Comparison of ENCODE assay signal across 18 cellular contexts in the genomic region with DNA sequence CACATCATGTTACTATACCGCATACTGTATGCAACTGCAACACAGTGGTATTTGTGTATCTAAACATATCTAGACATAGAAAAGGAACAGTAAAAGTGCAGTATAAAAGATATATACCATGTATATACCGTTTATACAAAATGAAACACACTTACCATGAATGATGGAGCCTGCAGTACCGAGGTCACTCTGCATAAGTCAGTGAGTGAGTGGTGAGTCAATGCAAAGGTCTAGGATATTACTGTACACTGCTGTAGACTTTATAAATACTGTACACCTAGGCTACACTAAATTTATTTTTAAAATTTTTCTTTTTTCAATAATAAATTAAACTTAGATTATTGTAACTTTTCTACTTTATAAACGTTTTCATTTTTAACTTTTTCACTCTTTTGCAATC. TPM values are rescaled to one million over a fixed set of nuclear protein-coding genes. Genes with fewer than 3 reads are reported as not detected.
A peak's percentile ranks its signal among the peaks of the same experiment; 100 is the strongest.
DNase-seq lines count a peak whose midpoint lies in the region; ATAC-seq, FAIRE-seq and TF ChIP-seq lines count a peak whose summit lies in the region.
"Had no signal": no experiment of that assay in that cellular context is flagged by ENCODE, and none has a peak within 500 bp of the region (broad histone marks: within the 10 kb centered on the region; RNA-seq: fewer than 3 reads in every experiment).

No MANE protein-coding gene starts in this region.

- no TSS peak for BruUV-seq in IMR-90 (replicated peaks; lab: Mats Ljungman, UMichigan)

- H3K4ac ChIP-seq in IMR-90 (ENCODE audit: low read depth, low read length): no peak overlapping the region

- no peak overlapping the region for H2BK15ac ChIP-seq in IMR-90 (ENCODE audit: low read depth, low read length)

- H3K4me2 ChIP-seq in IMR-90 (ENCODE audit: low read depth, low read length): no peak overlapping the region
- H3K4me2 ChIP-seq: A549 had no signal

- DNase-seq in ELR (ENCODE audit: low read depth) (peak; percentile 51), IMR-90 (peak; percentile 28), bronchial epithelial cell (ENCODE audit: low read depth) (peak; percentile 26), urothelium cell line (ENCODE audit: low spot score) (no peak), aorta (no peak), H7 (no peak), GM20000 (ENCODE audit: low spot score) (no peak)
- DNase-seq: AML-193; Caco-2; CD4-positive, alpha-beta T cell; GF-D8; HFFc6; KBM-7 had no signal

- H4K5ac ChIP-seq in IMR-90 (ENCODE audit: low read depth, low read length): no peak overlapping the region

- CTCF ChIA-PET in IMR-90 (lab: Yijun Ruan, JAX): no interaction called here

- no peak overlapping the region for H2AFZ ChIP-seq in IMR-90 (replicated peaks; ENCODE audit: low read length, poor library complexity)

- H3K56ac ChIP-seq in IMR-90 (ENCODE audit: extremely low read depth, insufficient read depth, low read length): no peak overlapping the region

- TF ChIP-seq RAD21 in IMR-90 (IDR thresholded peaks at IDR 0.05; ENCODE audit: low read length): no peak

- ATAC-seq in IMR-90 (ENCODE audit: low read depth) (no peak), aorta (ENCODE audit: low FRiP score) (no peak)

- no peak overlapping the region for H2BK5ac ChIP-seq in IMR-90 (ENCODE audit: low read depth, low read length, poor library complexity, severe bottlenecking)

- in situ Hi-C loops in IMR-90 (cut with MboI; ENCODE audit: low sequenced_read_pairs): no loop called here

- no peak overlapping the region for H3K9ac ChIP-seq in IMR-90 (ENCODE audit: low read depth, low read length)

- no peak overlapping the region for H3K23ac ChIP-seq in IMR-90 (ENCODE audit: low read depth, low read length)

- POLR2A ChIA-PET in IMR-90 (lab: Charles Lee; ENCODE audit: unreplicated experiment): no interaction called here

- WGBS in IMR-90 (ENCODE audit: extremely low coverage in 2 of 2, insufficient read length in 1 of 2), 2 experiments: no CpG with 5 or more reads among the region's 4 CpGs
- WGBS in aorta, 2 donors: 86 to 87% methylated on average over 4 of the region's 4 CpGs

- H3K27ac ChIP-seq in IMR-90 (ENCODE audit: insufficient read depth, low read length) (no peak overlapping the region), aorta (ENCODE audit: low read depth in 1 of 2, low read length in 2 of 2) (no peak overlapping the region)
- H3K27ac ChIP-seq: 22Rv1, A549, C4-2B had no signal

- dilution Hi-C loops in IMR-90 (cut with HindIII; ENCODE audit: low sequenced_read_pairs, unreplicated experiment): no loop called here

- H3K36me3 ChIP-seq in IMR-90 (ENCODE audit: control insufficient read depth, insufficient read depth, low read length): no peaks in the 10 kb centered on the region
- H3K36me3 ChIP-seq in bronchial epithelial cell (ENCODE audit: control insufficient read depth, insufficient read depth, low read length): no peaks in the 10 kb centered on the region
- H3K36me3 ChIP-seq in aorta (ENCODE audit: control insufficient read depth in 1 of 2, insufficient read depth in 2 of 2, low read length in 1 of 2): peaks cover 0 to 3% of the 10 kb centered on the region in 2 donors
- H3K36me3 ChIP-seq in H7 (replicated peaks; ENCODE audit: control insufficient read depth, insufficient read depth, low read length): no peaks in the 10 kb centered on the region
- H3K36me3 ChIP-seq: HAP-1 had no signal

- H4K20me1 ChIP-seq in IMR-90 (ENCODE audit: insufficient read depth, low read length): no peaks in the 10 kb centered on the region

- no peak for TF ChIP-seq POLR2A in IMR-90 (IDR thresholded peaks at IDR 0.05; ENCODE audit: low read depth, low read length)

- no peak overlapping the region for H2AK9ac ChIP-seq in IMR-90 (replicated peaks; ENCODE audit: low read depth, low read length, poor library complexity)

- H4K8ac ChIP-seq in IMR-90 (ENCODE audit: low read depth in 2 of 2, low read length in 2 of 2): no peak overlapping the region

- no peak overlapping the region for H2BK20ac ChIP-seq in IMR-90 (ENCODE audit: low read depth, low read length)

- intact Hi-C loops in IMR-90 (cut with micrococcal nuclease): no loop called here
- intact Hi-C loops in aorta (cut with DNase I): no loop called here

- no peak overlapping the region for H4K91ac ChIP-seq in IMR-90 (ENCODE audit: insufficient read depth, low read depth, low read length)

- no peak for FAIRE-seq in bronchial epithelial cell (lab: Jason Lieb, UNC)
- FAIRE-seq in urothelium cell line (lab: Jason Lieb, UNC): peak; percentile 77
- FAIRE-seq: A549, H1 had no signal

- H3K14ac ChIP-seq in IMR-90 (replicated peaks; ENCODE audit: low read depth, low read length): no peak overlapping the region

- no peak overlapping the region for H2AK5ac ChIP-seq in IMR-90 (ENCODE audit: low read depth, low read length)

- TF ChIP-seq CTCF in IMR-90 (conservative IDR thresholded peaks at IDR 0.05; ENCODE audit: low read depth, low read length): no peak
- no peak for TF ChIP-seq CTCF in bronchial epithelial cell (IDR thresholded peaks at IDR 0.05; ENCODE audit: insufficient read depth, low read length, severe bottlenecking)
- no peak for TF ChIP-seq CTCF in GM20000 (IDR thresholded peaks at IDR 0.05; ENCODE audit: extremely low read depth, missing control alignments)

- H3K79me1 ChIP-seq in IMR-90 (ENCODE audit: low read depth in 1 of 2, low read length in 2 of 2): no peaks in the 10 kb centered on the region

- no peak overlapping the region for H2BK120ac ChIP-seq in IMR-90 (ENCODE audit: low read depth, low read length)

- H3K9me3 ChIP-seq in IMR-90 (ENCODE audit: control insufficient read depth, insufficient read depth, low read length): no peaks in the 10 kb centered on the region
- H3K9me3 ChIP-seq in aorta (ENCODE audit: control insufficient read depth, low read length): no peaks in the 10 kb centered on the region
- H3K9me3 ChIP-seq: A549, Caco-2, HAP-1 had no signal

- no peaks in the 10 kb centered on the region for H3K4me1 ChIP-seq in IMR-90 (ENCODE audit: control insufficient read depth, insufficient read depth, low read length)
- no peaks in the 10 kb centered on the region for H3K4me1 ChIP-seq in aorta (ENCODE audit: control insufficient read depth in 1 of 2, insufficient read depth in 2 of 2, low read length in 2 of 2)
- H3K4me1 ChIP-seq: HAP-1 had no signal

- H3K18ac ChIP-seq in IMR-90 (ENCODE audit: low read depth, low read length): no peak overlapping the region

- no peaks in the 10 kb centered on the region for H3K9me1 ChIP-seq in IMR-90 (ENCODE audit: insufficient read depth, low read length)

- H3K27me3 ChIP-seq in IMR-90 (ENCODE audit: control insufficient read depth, insufficient read depth, low read length) (no peaks in the 10 kb centered on the region), bronchial epithelial cell (ENCODE audit: control insufficient read depth, insufficient read depth, low read length) (no peaks in the 10 kb centered on the region), aorta (ENCODE audit: control insufficient read depth in 1 of 2, insufficient read depth in 2 of 2, low read length in 1 of 2) (no peaks in the 10 kb centered on the region), H7 (ENCODE audit: control insufficient read depth, insufficient read depth, low read length) (no peaks in the 10 kb centered on the region)

- H3K4me3 ChIP-seq in IMR-90 (ENCODE audit: insufficient read depth, low read depth, low read length) (no peak overlapping the region), bronchial epithelial cell (ENCODE audit: low read depth, low read length) (no peak overlapping the region), aorta (ENCODE audit: low read length in 2 of 2) (no peak overlapping the region), H7 (ENCODE audit: insufficient read depth, low read depth, low read length) (no peak overlapping the region)
- H3K4me3 ChIP-seq: A549, HAP-1 had no signal

TF ChIP-seq in IMR-90, 13 proteins besides CTCF, POLR2A, EP300 and RAD21:
- no peak for TF ChIP-seq NFE2L2 (IDR thresholded peaks at IDR 0.05; ENCODE audit: low read depth, low read length)
- no peak for TF ChIP-seq BHLHE40 (IDR thresholded peaks at IDR 0.05; ENCODE audit: low read depth, low read length)
- no peak for TF ChIP-seq MAFK (IDR thresholded peaks at IDR 0.05; ENCODE audit: low read depth, low read length)
- TF ChIP-seq, protein P1, sequence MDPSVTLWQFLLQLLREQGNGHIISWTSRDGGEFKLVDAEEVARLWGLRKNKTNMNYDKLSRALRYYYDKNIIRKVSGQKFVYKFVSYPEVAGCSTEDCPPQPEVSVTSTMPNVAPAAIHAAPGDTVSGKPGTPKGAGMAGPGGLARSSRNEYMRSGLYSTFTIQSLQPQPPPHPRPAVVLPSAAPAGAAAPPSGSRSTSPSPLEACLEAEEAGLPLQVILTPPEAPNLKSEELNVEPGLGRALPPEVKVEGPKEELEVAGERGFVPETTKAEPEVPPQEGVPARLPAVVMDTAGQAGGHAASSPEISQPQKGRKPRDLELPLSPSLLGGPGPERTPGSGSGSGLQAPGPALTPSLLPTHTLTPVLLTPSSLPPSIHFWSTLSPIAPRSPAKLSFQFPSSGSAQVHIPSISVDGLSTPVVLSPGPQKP (IDR thresholded peaks at IDR 0.05; ENCODE audit: borderline replicate concordance, low read depth, low read length): no peak

RNA-seq across cellular contexts. Expression of a gene that starts 29.3 kb away (rescaled TPM):
- total RNA-seq in IMR-90 (2012; rRNA removed): 8.6 and 13.9 TPM in 2 replicates
- polyA plus RNA-seq in IMR-90 (2012; rRNA removed): 4.5 and 4.9 TPM in 2 replicates
- 0.87 and 1.1 TPM in 2 replicates for polyA plus RNA-seq in IMR-90 (2012; cell fraction: cytosol; rRNA removed)
- 0.63 and 2.5 TPM in 2 replicates for polyA plus RNA-seq in IMR-90 (2012; cell fraction: nucleus; rRNA removed; ENCODE audit: low replicate concordance)
- total RNA-seq in bronchial epithelial cell: 12.4 and 14.8 TPM in 2 replicates
- total RNA-seq in aorta: 10 to 100 TPM; 26.7 to 28.7 TPM
- 1 to 10 TPM; 4.3 to 4.8 TPM for polyA plus RNA-seq in aorta
- total RNA-seq in H7 (2014; rRNA removed; shearing (Covaris generic)): 4.1 and 8.9 TPM in 2 replicates

Comparison
In these comparisons a context has a peak if more than half of its experiments do, and no peak if none do; other contexts are left out.
1. DNase-seq: peak in ELR (single experiment), IMR-90 (single experiment) and bronchial epithelial cell (single experiment); none in urothelium cell line (single experiment), aorta (0 of 2), H7 (single experiment) and GM20000 (single experiment).